Comparison of ENCODE assay signal across 23 cellular contexts in the genomic region with DNA sequence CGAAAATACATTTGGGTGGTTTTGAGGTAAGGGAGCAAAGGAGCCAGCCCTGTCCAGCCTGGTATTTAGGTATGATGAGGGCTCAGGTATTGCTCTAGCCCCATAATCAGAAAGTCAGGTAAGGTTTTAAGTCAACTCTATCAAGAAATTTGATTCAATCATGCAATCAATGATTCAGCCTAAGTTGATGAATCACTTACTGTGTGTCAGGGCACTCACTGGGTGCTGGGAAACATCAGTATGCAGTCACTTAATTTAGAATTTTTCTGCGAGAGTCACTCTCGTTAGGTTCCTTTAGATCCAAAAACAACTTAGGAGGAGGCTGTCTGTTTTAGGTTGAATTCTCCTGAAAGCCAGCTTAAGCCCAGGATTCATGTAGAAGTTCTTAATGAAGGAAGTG. TPM values are rescaled to one million over a fixed set of nuclear protein-coding genes. Genes with fewer than 3 reads are reported as not detected.
DNase-seq lines count a peak whose midpoint lies in the region; ATAC-seq, FAIRE-seq and TF ChIP-seq lines count a peak whose summit lies in the region.
"Had no signal": no experiment of that assay in that cellular context is flagged by ENCODE, and none has a peak within 500 bp of the region (broad histone marks: within the 10 kb centered on the region; RNA-seq: fewer than 3 reads in every experiment).

No MANE protein-coding gene starts in this region.

- no peak overlapping the region for H3K4me3 Mint-ChIP-seq in Calu3 (ENCODE audit: low read depth, unreplicated experiment)
- H3K4me3 Mint-ChIP-seq in naive thymus-derived CD4-positive, alpha-beta T cell: no peak overlapping the region
- H3K4me3 Mint-ChIP-seq: activated CD4-positive, alpha-beta T cell treated with anti-CD3 and anti-CD28 coated beads, Interleukin-2, amount 10 ng/mL, durations not matched to agents 24 days and 14 days; nephron progenitor cell had no signal

- H3K4me1 ChIP-seq in mammary epithelial cell (ENCODE audit: insufficient read depth, low read length) (peaks cover 22% of the 10 kb centered on the region), vagina (no peaks in the 10 kb centered on the region)
- H3K4me1 ChIP-seq in naive thymus-derived CD4-positive, alpha-beta T cell (ENCODE audit: control insufficient read depth in 2 of 2, insufficient read depth in 2 of 2, low read length in 2 of 2): no peaks in the 10 kb centered on the region
- H3K4me1 ChIP-seq: psoas muscle had no signal

- DNase-seq in Calu3 (no peak), HTR-8/SVneo (ENCODE audit: insufficient read length, low spot score) (peak; percentile 13), mammary epithelial cell (peak; percentile 65), NCI-H2081 (lab: John Stamatoyannopoulos, UW) (no peak), GM20000 (ENCODE audit: low spot score) (no peak), vagina (ENCODE audit: extremely low spot score in 2 of 2) (no peak)
- no peak for DNase-seq in naive thymus-derived CD4-positive, alpha-beta T cell
- DNase-seq: activated CD4-positive, alpha-beta T cell treated with anti-CD3 and anti-CD28 coated beads, Interleukin-2, amount 10 ng/mL, durations not matched to agents 24 days and 14 days; activated CD8-positive, alpha-beta memory T cell treated with anti-CD3 and anti-CD28 coated beads, Interleukin-2, amount 50 U/mL, for 48 hours; activated gamma-delta T cell; amniotic stem cell; C1 segment of cervical spinal cord; DMS53; effector memory CD4-positive, alpha-beta T cell; H7; NCI-H1092; NCI-H524 treated with DMSO at 0.1 percent for 48 hours; nephron progenitor cell; psoas muscle had no signal

- no peaks in the 10 kb centered on the region for H3K79me2 ChIP-seq in mammary epithelial cell (ENCODE audit: insufficient read depth, low read length)

- ATAC-seq in naive thymus-derived CD4-positive, alpha-beta T cell: peak; percentile 70
- no peak for ATAC-seq in GM19463 (IDR thresholded peaks at IDR 0.05; ENCODE audit: unreplicated experiment)
- ATAC-seq: psoas muscle had no signal

- no peak overlapping the region for H3K9ac ChIP-seq in mammary epithelial cell (ENCODE audit: insufficient read depth, low read length)

- H3K4me3 ChIP-seq in mammary epithelial cell (replicated peaks in 1 of 3; ENCODE audit: insufficient read depth in 1 of 3, low read depth in 2 of 3, low read length in 3 of 3): no peak overlapping the region
- no peak overlapping the region for H3K4me3 ChIP-seq in naive thymus-derived CD4-positive, alpha-beta T cell (ENCODE audit: low read length)
- no peak overlapping the region for H3K4me3 ChIP-seq in vagina
- H3K4me3 ChIP-seq: psoas muscle, suprapubic skin had no signal

- TF ChIP-seq CTCF in Calu3 (IDR thresholded peaks at IDR 0.05; ENCODE audit: unreplicated experiment) (no peak), mammary epithelial cell (conservative IDR thresholded peaks at IDR 0.05 in 1 of 2, IDR thresholded peaks at IDR 0.05 in 1 of 2; ENCODE audit: extremely low read depth in 1 of 2, insufficient read depth in 1 of 2, low read depth in 1 of 2, low read length in 2 of 2) (no peak), GM20000 (IDR thresholded peaks at IDR 0.05; ENCODE audit: extremely low read depth, missing control alignments) (no peak), vagina (IDR thresholded peaks at IDR 0.05) (no peak)

- no peaks in the 10 kb centered on the region for H4K20me1 ChIP-seq in mammary epithelial cell (ENCODE audit: insufficient read depth, low read length)

- H3K27me3 Mint-ChIP-seq in Calu3 (ENCODE audit: unreplicated experiment): no peaks in the 10 kb centered on the region
- H3K27me3 Mint-ChIP-seq in naive thymus-derived CD4-positive, alpha-beta T cell: peaks cover 0 to 21% (median 6%) of the 10 kb centered on the region in 5 donors

- no peaks in the 10 kb centered on the region for H3K9me3 Mint-ChIP-seq in Calu3 (ENCODE audit: low read depth, unreplicated experiment)
- H3K9me3 Mint-ChIP-seq in naive thymus-derived CD4-positive, alpha-beta T cell: peaks cover 0 to 4% (median 0%) of the 10 kb centered on the region in 11 donors
- H3K9me3 Mint-ChIP-seq: activated CD4-positive, alpha-beta T cell treated with anti-CD3 and anti-CD28 coated beads, Interleukin-2, amount 10 ng/mL, durations not matched to agents 24 days and 14 days; nephron progenitor cell had no signal

- no peaks in the 10 kb centered on the region for H3K36me3 ChIP-seq in mammary epithelial cell (ENCODE audit: insufficient read depth, low read length)
- no peaks in the 10 kb centered on the region for H3K36me3 ChIP-seq in naive thymus-derived CD4-positive, alpha-beta T cell (ENCODE audit: control insufficient read depth in 2 of 3, insufficient read depth in 3 of 3, low read length in 3 of 3)
- H3K36me3 ChIP-seq in vagina: no peaks in the 10 kb centered on the region
- H3K36me3 ChIP-seq: suprapubic skin had no signal

- CTCF ChIA-PET in Calu3 (lab: Charles Lee) (no interaction called here), mammary epithelial cell (lab: Charles Lee; ENCODE audit: low non-redundant PET) (no interaction called here)
- CTCF ChIA-PET in naive thymus-derived CD4-positive, alpha-beta T cell (lab: Charles Lee): no interaction called here

- in situ Hi-C loops in mammary epithelial cell (cut with MboI; ENCODE audit: low sequenced_read_pairs in 2 of 2): no loop called here

- no peak overlapping the region for H3K4me2 ChIP-seq in mammary epithelial cell (ENCODE audit: insufficient read depth, low read depth, low read length)

- intact Hi-C loops in Calu3 (cut with micrococcal nuclease; ENCODE audit: unreplicated experiment): no loop called here
- intact Hi-C loops in mammary epithelial cell (cut with micrococcal nuclease): no loop called here
- intact Hi-C loops in naive thymus-derived CD4-positive, alpha-beta T cell (cut with micrococcal nuclease): no loop called here
- intact Hi-C loops in vagina (cut with DNase I): no loop called here

- TF ChIP-seq POLR2A in vagina (IDR thresholded peaks at IDR 0.05): no peak

- H3K9me3 ChIP-seq in mammary epithelial cell (replicated peaks; ENCODE audit: insufficient read depth, low read length) (no peaks in the 10 kb centered on the region), vagina (no peaks in the 10 kb centered on the region)
- no peaks in the 10 kb centered on the region for H3K9me3 ChIP-seq in naive thymus-derived CD4-positive, alpha-beta T cell (ENCODE audit: control insufficient read depth in 2 of 3, low read length in 3 of 3)
- H3K9me3 ChIP-seq: psoas muscle, suprapubic skin had no signal

- dilution Hi-C loops in mammary epithelial cell (cut with HindIII; ENCODE audit: low sequenced_read_pairs): no loop called here

- WGBS in mammary epithelial cell (ENCODE audit: low coverage, missing lambda C conversion rate): 73% methylated on average over 3 of the region's 3 CpGs

- H3K27me3 ChIP-seq in mammary epithelial cell (ENCODE audit: insufficient read depth, low read length) (no peaks in the 10 kb centered on the region), vagina (no peaks in the 10 kb centered on the region)
- no peaks in the 10 kb centered on the region for H3K27me3 ChIP-seq in naive thymus-derived CD4-positive, alpha-beta T cell (ENCODE audit: control insufficient read depth in 2 of 2, insufficient read depth in 2 of 2, low read length in 2 of 2)
- H3K27me3 ChIP-seq: suprapubic skin had no signal

- BruUV-seq in Calu3 (replicated peaks; lab: Mats Ljungman, UMichigan): no TSS peak
- no TSS peak for BruUV-seq in mammary epithelial cell (replicated peaks; lab: Mats Ljungman, UMichigan)

- peak overlapping the region; percentile 49 for H3K27ac Mint-ChIP-seq in Calu3 (ENCODE audit: unreplicated experiment)
- H3K27ac Mint-ChIP-seq in naive thymus-derived CD4-positive, alpha-beta T cell: no peak overlapping the region
- H3K27ac Mint-ChIP-seq: activated CD4-positive, alpha-beta T cell treated with anti-CD3 and anti-CD28 coated beads, Interleukin-2, amount 10 ng/mL, durations not matched to agents 24 days and 14 days; nephron progenitor cell had no signal

- no peak overlapping the region for H2AFZ ChIP-seq in mammary epithelial cell (ENCODE audit: low read depth, low read length)

- H3K27ac ChIP-seq in mammary epithelial cell (ENCODE audit: insufficient read depth, low read depth, low read length): peak overlapping the region; percentile 13
- no peak overlapping the region for H3K27ac ChIP-seq in naive thymus-derived CD4-positive, alpha-beta T cell (ENCODE audit: low read depth, low read length)
- no peak overlapping the region for H3K27ac ChIP-seq in vagina
- H3K27ac ChIP-seq: psoas muscle, suprapubic skin had no signal

- no peaks in the 10 kb centered on the region for H3K36me3 Mint-ChIP-seq in Calu3 (ENCODE audit: insufficient read depth, unreplicated experiment)
- H3K36me3 Mint-ChIP-seq in naive thymus-derived CD4-positive, alpha-beta T cell: no peaks in the 10 kb centered on the region

- POLR2A ChIA-PET in naive thymus-derived CD4-positive, alpha-beta T cell (lab: Charles Lee): no interaction called here

- no peak for FAIRE-seq in HTR-8/SVneo (lab: Jason Lieb, UNC)

- H3K4me1 Mint-ChIP-seq in Calu3 (ENCODE audit: low read depth, unreplicated experiment): peaks cover 37% of the 10 kb centered on the region
- no peaks in the 10 kb centered on the region for H3K4me1 Mint-ChIP-seq in naive thymus-derived CD4-positive, alpha-beta T cell
- H3K4me1 Mint-ChIP-seq: activated CD4-positive, alpha-beta T cell treated with anti-CD3 and anti-CD28 coated beads, Interleukin-2, amount 10 ng/mL, durations not matched to agents 24 days and 14 days had no signal

RNA-seq across cellular contexts. Expression of a gene that starts 17.7 kb away (rescaled TPM):
- total RNA-seq in Calu3 (2022) (39.2 and 85.1 TPM in 2 replicates), mammary epithelial cell (10 to 100 TPM in 1 of 2 donors, under 1 TPM in 1; 0.67 to 60.3 TPM), vagina (25.5 TPM)
- 30.6 TPM for polyA plus RNA-seq in mammary epithelial cell
- 22.2 TPM for polyA minus RNA-seq in mammary epithelial cell
- total RNA-seq in naive thymus-derived CD4-positive, alpha-beta T cell: 1 to 10 TPM in 4 of 5 experiments, not detected in 1; 3.6 to 8.5 (median 4.9) TPM
- not detected for polyA plus RNA-seq in naive thymus-derived CD4-positive, alpha-beta T cell
- total RNA-seq: activated CD4-positive, alpha-beta T cell treated with anti-CD3 and anti-CD28 coated beads, Interleukin-2, amount 10 ng/mL, durations not matched to agents 24 days and 14 days; H7; SK-MEL-5 had no signal

RNA-seq across cellular contexts. Expression of a gene that starts 37.9 kb away (rescaled TPM):
- total RNA-seq in Calu3 (2022) (not detected in 2 replicates), mammary epithelial cell (not detected), vagina (0.98 TPM)
- 0.07 TPM for polyA plus RNA-seq in mammary epithelial cell
- not detected for polyA minus RNA-seq in mammary epithelial cell
- total RNA-seq in naive thymus-derived CD4-positive, alpha-beta T cell: 1 to 10 TPM in 1 of 5 experiments, not detected in 4; 1.5 TPM
- not detected for polyA plus RNA-seq in naive thymus-derived CD4-positive, alpha-beta T cell
- total RNA-seq: activated CD4-positive, alpha-beta T cell treated with anti-CD3 and anti-CD28 coated beads, Interleukin-2, amount 10 ng/mL, durations not matched to agents 24 days and 14 days; fibroblast of villous mesenchyme; H7 had no signal
- polyA plus RNA-seq: psoas muscle had no signal

Comparison
In these comparisons a context has a peak if more than half of its experiments do, and no peak if none do; other contexts are left out.
1. DNase-seq: peak in HTR-8/SVneo (single experiment) and mammary epithelial cell (single experiment); none in Calu3 (single experiment), naive thymus-derived CD4-positive, alpha-beta T cell (0 of 9), NCI-H2081 (0 of 2), GM20000 (single experiment) and vagina (0 of 2).